Comparison of ENCODE assay signal across 11 cellular contexts in the genomic region with DNA sequence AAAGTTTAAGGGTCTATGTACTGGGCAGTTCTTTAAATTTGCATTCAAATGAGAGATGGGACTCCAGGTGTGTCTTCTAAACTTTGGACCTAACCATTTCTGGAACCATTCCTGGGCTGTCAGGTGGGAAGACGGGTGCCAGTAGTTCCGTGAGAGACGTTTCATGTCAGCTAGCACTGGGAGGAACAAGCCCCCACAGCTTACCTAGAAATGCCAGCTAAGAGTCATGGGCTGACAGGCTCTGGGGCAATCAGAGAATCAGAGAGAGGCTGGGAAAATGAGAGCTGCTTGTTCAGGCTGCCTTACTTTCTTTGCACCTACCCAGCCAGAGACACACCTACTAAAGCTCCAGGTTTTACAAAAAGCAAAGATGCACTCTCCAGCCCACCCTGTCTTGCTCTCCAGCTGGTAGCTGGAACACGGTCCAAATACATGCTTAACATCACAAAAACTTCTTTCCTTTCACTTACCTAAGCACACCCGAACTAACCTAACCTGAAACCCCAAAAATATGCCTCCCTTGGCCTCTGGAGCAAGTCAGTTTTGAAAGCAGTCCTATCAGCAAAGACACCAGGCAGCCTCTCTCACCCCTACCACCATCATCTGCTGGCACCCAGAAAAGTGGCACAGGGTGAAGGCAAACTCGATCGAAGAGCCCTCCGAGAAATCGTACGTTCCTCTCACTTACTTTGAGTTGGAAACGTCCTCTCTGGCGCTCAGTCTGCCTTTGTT. TPM values are rescaled to one million over a fixed set of nuclear protein-coding genes. Genes with fewer than 3 reads are reported as not detected.
A peak's percentile ranks its signal among the peaks of the same experiment; 100 is the strongest.
DNase-seq lines count a peak whose midpoint lies in the region; ATAC-seq and TF ChIP-seq lines count a peak whose summit lies in the region.
"Had no signal": no experiment of that assay in that cellular context is flagged by ENCODE, and none has a peak within 500 bp of the region (broad histone marks: within the 10 kb centered on the region; RNA-seq: fewer than 3 reads in every experiment).

No MANE protein-coding gene starts in this region.

- H2AFZ ChIP-seq in GM23248 = peak overlapping the region; percentile 83

- in situ Hi-C loops in GM23248 (cut with MboI) = no loop called here

- peaks cover 57% of the 10 kb centered on the region for H3K4me1 Mint-ChIP-seq in brain

- H3K9me3 Mint-ChIP-seq in brain = peaks cover under 1 to 12% (median 9%) of the 10 kb centered on the region in 5 experiments

- peaks cover 14% of the 10 kb centered on the region for H3K27me3 Mint-ChIP-seq in brain

- no peak for TF ChIP-seq CTCF in brain (conservative IDR thresholded peaks at IDR 0.05)
- no peak for TF ChIP-seq CTCF in retinal pigment epithelial cell (conservative IDR thresholded peaks at IDR 0.05; ENCODE audit: low read depth, low read length)

- no peaks in the 10 kb centered on the region for H4K20me1 ChIP-seq in GM23248 (ENCODE audit: insufficient read depth)

- H3K9me3 ChIP-seq in GM23248 (ENCODE audit: low read depth) = no peaks in the 10 kb centered on the region
- H3K9me3 ChIP-seq: body of pancreas, neutrophil had no signal

- 15 to 23% methylated on average over 12 of the region's 12 CpGs for WGBS in GM23248 (ENCODE audit: low coverage in 1 of 2, low lambda C conversion rate in 2 of 2, missing lambda C conversion rate in 2 of 2), 2 experiments

- peak overlapping the region; percentile 91 to 97 (median 96) for H3K4me3 Mint-ChIP-seq in brain

- H3K4me2 ChIP-seq in GM23248 (ENCODE audit: unreplicated experiment) = peak overlapping the region; percentile 91

- peak overlapping the region; percentile 32 for H3K9ac ChIP-seq in GM23248

- peak overlapping the region; percentile 92 to 97 (median 97) for H3K27ac Mint-ChIP-seq in brain

- H3F3A ChIP-seq in GM23248 (ENCODE audit: insufficient read depth) = no peaks in the 10 kb centered on the region

- DNase-seq in GM23248 = peak; percentile 12
- DNase-seq in retinal pigment epithelial cell (ENCODE audit: low read depth) = no peak
- no peak for DNase-seq in GM19240 (ENCODE audit: insufficient read length, low spot score)

- H3K36me3 Mint-ChIP-seq in brain = peaks cover 26% of the 10 kb centered on the region

- no peaks in the 10 kb centered on the region for H3K27me3 ChIP-seq in GM23248 (replicated peaks; ENCODE audit: insufficient read depth)
- H3K27me3 ChIP-seq: body of pancreas had no signal

- H3K4me3 ChIP-seq in GM23248 (peak overlapping the region; percentile 76), iPS-11a (ENCODE audit: low read depth, low read length) (peak overlapping the region; percentile 63), retinal pigment epithelial cell (ENCODE audit: low read length) (peak overlapping the region; percentile 48)
- H3K4me3 ChIP-seq: body of pancreas had no signal

- no peak overlapping the region for H3K27ac ChIP-seq in GM23248
- H3K27ac ChIP-seq: body of pancreas, neutrophil had no signal

- H3K9me2 ChIP-seq in GM23248 (ENCODE audit: insufficient read depth) = no peaks in the 10 kb centered on the region

- no peaks in the 10 kb centered on the region for H3K36me3 ChIP-seq in GM23248 (ENCODE audit: low read depth)
- H3K36me3 ChIP-seq: neutrophil had no signal

- no peaks in the 10 kb centered on the region for H3K79me2 ChIP-seq in GM23248 (ENCODE audit: insufficient read depth)

- ATAC-seq in HG03025 (IDR thresholded peaks at IDR 0.05; ENCODE audit: low FRiP score, unreplicated experiment) (no peak), HG03139 (IDR thresholded peaks at IDR 0.05; ENCODE audit: unreplicated experiment) (no peak), GM18511 (IDR thresholded peaks at IDR 0.05; ENCODE audit: unreplicated experiment) (no peak)

- no peaks in the 10 kb centered on the region for H3K4me1 ChIP-seq in GM23248 (ENCODE audit: insufficient read depth)

RNA-seq across cellular contexts. Expression of a gene that starts 0.6 kb away (rescaled TPM):
- 8.1 and 8.3 TPM in 2 replicates for total RNA-seq in GM23248 (2014; rRNA removed; shearing (Covaris generic))
- polyA plus RNA-seq in GM23248 (2016; fragmentation: Nextera tagmentation; extraction: Ambion mirVana) = 7.0 and 8.5 TPM in 2 replicates
- polyA plus RNA-seq in brain (ENCODE audit: insufficient read depth, low read depth, low replicate concordance) = 169 TPM
- total RNA-seq: T-helper 1 cell treated with Interleukin-12 subunit alpha and Interleukin-12 subunit beta and Interleukin-4 antibody, amounts not matched to agents 30 ng/mL and 1 ng/mL, for 36 hours had no signal

Comparison
In these comparisons a context has a peak if more than half of its experiments do, and no peak if none do; other contexts are left out.
1. RNA of a gene that starts 0.6 kb away (polyA plus RNA-seq): 169 TPM in brain (single experiment); 7.0 to 8.5 TPM in GM23248; every median in the first group is over 10 times any median in the second.
2. Peak in every context shown above with its lines, with median percentiles within 50 percentile points of each other: H3K4me3 ChIP-seq.